Comparison of ENCODE assay signal across 9 cellular contexts in genomic region chr22:17368144-17368726, GRCh38. TPM values are rescaled to one million over a fixed set of nuclear protein-coding genes. Genes with fewer than 3 reads are reported as not detected.
DNase-seq lines count a peak whose midpoint lies in the region; ATAC-seq and TF ChIP-seq lines count a peak whose summit lies in the region.
"Had no signal": no experiment of that assay in that cellular context is flagged by ENCODE, and none has a peak within 500 bp of the region (broad histone marks: within the 10 kb centered on the region; RNA-seq: fewer than 3 reads in every experiment).

No MANE protein-coding gene starts in this region.

- TF ChIP-seq POLR2A in esophagus muscularis mucosa (IDR thresholded peaks at IDR 0.05; ENCODE audit: low read depth): no peak

- H2AFZ ChIP-seq in OCI-LY7 (ENCODE audit: low read length): peak overlapping the region; percentile 4; the same call in 1 of the 2 replicates
- H2AFZ ChIP-seq in parathyroid adenoma: peak overlapping the region; percentile 62

- no peak for TF ChIP-seq CTCF in DOHH2 (IDR thresholded peaks at IDR 0.05; ENCODE audit: low read depth, low read length, poor library complexity, severe bottlenecking)
- no peak for TF ChIP-seq CTCF in OCI-LY7 (conservative IDR thresholded peaks at IDR 0.05; ENCODE audit: low read length)
- no peak for TF ChIP-seq CTCF in esophagus muscularis mucosa (IDR thresholded peaks at IDR 0.05)
- no peak for TF ChIP-seq CTCF in parathyroid adenoma (IDR thresholded peaks at IDR 0.05)

- H3K36me3 ChIP-seq in DOHH2 (ENCODE audit: control insufficient read depth, low read length): no peaks in the 10 kb centered on the region
- H3K36me3 ChIP-seq in OCI-LY7 (ENCODE audit: insufficient read depth, low read length): no peaks in the 10 kb centered on the region
- H3K36me3 ChIP-seq in esophagus muscularis mucosa: no peaks in the 10 kb centered on the region
- no peaks in the 10 kb centered on the region for H3K36me3 ChIP-seq in parathyroid adenoma (ENCODE audit: control insufficient read depth, insufficient read depth, low read length)

- peaks cover 49% of the 10 kb centered on the region for H3K79me2 ChIP-seq in DOHH2 (ENCODE audit: control insufficient read depth, low read length)
- no peaks in the 10 kb centered on the region for H3K79me2 ChIP-seq in OCI-LY7 (ENCODE audit: insufficient read depth, low read depth, low read length)
- H3K79me2 ChIP-seq in parathyroid adenoma: no peaks in the 10 kb centered on the region

- H3K9me2 ChIP-seq in DOHH2 (replicated peaks; ENCODE audit: control insufficient read depth, low read length): no peaks in the 10 kb centered on the region
- H3K9me2 ChIP-seq in OCI-LY7 (ENCODE audit: insufficient read depth, low read length): no peaks in the 10 kb centered on the region

- no peak for DNase-seq in OCI-LY7 (ENCODE audit: low spot score)
- no peak for DNase-seq in esophagus muscularis mucosa (ENCODE audit: extremely low spot score)
- no peak for DNase-seq in GF-D8 (lab: John Stamatoyannopoulos, UW)
- no peak for DNase-seq in NCI-H2107 treated with DMSO at 0.1 percent for 48 hours (lab: John Stamatoyannopoulos, UW; ENCODE audit: unreplicated experiment)
- DNase-seq: IMR-90 had no signal

- no peak overlapping the region for H3K9ac ChIP-seq in parathyroid adenoma

- POLR2A ChIA-PET in OCI-LY7 (lab: Charles Lee): interaction anchor here (0.6 to 0.7 kb wide), 3 partner anchors 66 to 274 kb away, joined by 3 read pairs; no protein-coding TSS in a partner anchor

- ATAC-seq in GM21723 (IDR thresholded peaks at IDR 0.05; ENCODE audit: unreplicated experiment) (no peak), GM21737 (IDR thresholded peaks at IDR 0.05; ENCODE audit: unreplicated experiment) (no peak)

- H3K4me2 ChIP-seq in DOHH2 (ENCODE audit: low read length): peak overlapping the region; percentile 91
- H3K4me2 ChIP-seq in OCI-LY7 (ENCODE audit: low read length): peak overlapping the region; percentile 84
- peak overlapping the region; percentile 93 for H3K4me2 ChIP-seq in parathyroid adenoma (ENCODE audit: low read length)

- TF ChIP-seq EP300 in esophagus muscularis mucosa (IDR thresholded peaks at IDR 0.05): no peak

- WGBS in esophagus muscularis mucosa: 3% methylated on average over 18 of the region's 18 CpGs

- BruUV-seq in OCI-LY7 (replicated peaks; lab: Mats Ljungman, UMichigan): no TSS peak

- peaks cover 6% of the 10 kb centered on the region; the same call in 1 of the 2 replicates for H3F3A ChIP-seq in DOHH2 (ENCODE audit: control insufficient read depth, insufficient read depth)

- no peaks in the 10 kb centered on the region for H3K9me3 ChIP-seq in DOHH2 (ENCODE audit: control insufficient read depth, insufficient read depth, low read length)
- H3K9me3 ChIP-seq in OCI-LY7 (ENCODE audit: low read length): no peaks in the 10 kb centered on the region
- H3K9me3 ChIP-seq in esophagus muscularis mucosa: no peaks in the 10 kb centered on the region
- no peaks in the 10 kb centered on the region for H3K9me3 ChIP-seq in parathyroid adenoma (ENCODE audit: control insufficient read depth, low read length)

- H4K20me1 ChIP-seq in DOHH2 (ENCODE audit: control insufficient read depth, insufficient read depth, low read depth, low read length) (no peaks in the 10 kb centered on the region), OCI-LY7 (ENCODE audit: insufficient read depth, low read length) (no peaks in the 10 kb centered on the region)

- intact Hi-C loops in OCI-LY7 (cut with micrococcal nuclease; ENCODE audit: unreplicated experiment): loop anchor here (2.0 to 5.0 kb wide), 3 partner anchors 129 to 196 kb away; no protein-coding TSS in a partner anchor
- intact Hi-C loops in esophagus muscularis mucosa (cut with DNase I): loop anchor here (10.0 kb wide), 1 partner anchor 137 kb away; no protein-coding TSS in a partner anchor

- H3K27ac ChIP-seq in DOHH2 (ENCODE audit: low read depth, low read length): peak overlapping the region; percentile 65
- no peak overlapping the region for H3K27ac ChIP-seq in OCI-LY7 (ENCODE audit: low read depth, low read length, poor library complexity, severe bottlenecking)
- H3K27ac ChIP-seq in esophagus muscularis mucosa (replicated peaks in 1 of 4): peak overlapping the region; percentile 33 to 84 (median 76)
- H3K27ac ChIP-seq in parathyroid adenoma: no peak overlapping the region

- CTCF ChIA-PET in OCI-LY7 (lab: Charles Lee; ENCODE audit: unreplicated experiment): no interaction called here

- no peaks in the 10 kb centered on the region for H3K27me3 ChIP-seq in DOHH2 (ENCODE audit: control insufficient read depth, low read length)
- H3K27me3 ChIP-seq in esophagus muscularis mucosa: peaks cover 0 to 85% (median 13%) of the 10 kb centered on the region in 4 donors
- no peaks in the 10 kb centered on the region for H3K27me3 ChIP-seq in parathyroid adenoma (ENCODE audit: control insufficient read depth, insufficient read depth, low read length)

- peak overlapping the region; percentile 93 for H3K4me3 ChIP-seq in DOHH2 (ENCODE audit: low read length)
- H3K4me3 ChIP-seq in OCI-LY7 (ENCODE audit: low read depth, low read length, poor library complexity, severe bottlenecking): peak overlapping the region; percentile 66
- H3K4me3 ChIP-seq in esophagus muscularis mucosa: peak overlapping the region; percentile 63 to 72 (median 68)
- peak overlapping the region; percentile 54 for H3K4me3 ChIP-seq in parathyroid adenoma (ENCODE audit: low read depth, low read length)

- H3K4me1 ChIP-seq in DOHH2 (ENCODE audit: control insufficient read depth, low read length) (peaks cover 41% of the 10 kb centered on the region), OCI-LY7 (ENCODE audit: insufficient read depth, low read length, poor library complexity, severe bottlenecking) (peaks cover 14% of the 10 kb centered on the region), esophagus muscularis mucosa (peaks cover 0 to 36% (median 30%) of the 10 kb centered on the region in 4 donors), parathyroid adenoma (no peaks in the 10 kb centered on the region)

RNA-seq across cellular contexts. Expression of gene CECR2, which starts 1.0 kb away (rescaled TPM):
- total RNA-seq in OCI-LY7 (2014; rRNA removed; shearing (Covaris generic)): 0.09 TPM in 1 of 2 replicates, not detected in the other
- total RNA-seq in OCI-LY7 (2022) (0.53 and 0.63 TPM in 2 replicates), esophagus muscularis mucosa (1 to 10 TPM; 1.1 to 2.1 (median 1.3) TPM)
- total RNA-seq: IMR-90 had no signal

Comparison
In these comparisons a context has a peak if more than half of its experiments do, and no peak if none do; other contexts are left out.
1. H3K27ac ChIP-seq: peak in DOHH2 (single experiment) and esophagus muscularis mucosa (4 of 4); none in OCI-LY7 (single experiment) and parathyroid adenoma (single experiment).
2. Peak in every context shown above with its lines, with median percentiles within 50 percentile points of each other: H3K4me2 ChIP-seq and H3K4me3 ChIP-seq.